Comparison of ENCODE assay signal across 12 cellular contexts in genomic region chr17:2406271-2406902, GRCh38. TPM values are rescaled to one million over a fixed set of nuclear protein-coding genes. Genes with fewer than 3 reads are reported as not detected.
DNase-seq lines count a peak whose midpoint lies in the region; ATAC-seq and TF ChIP-seq lines count a peak whose summit lies in the region.
"Had no signal": no experiment of that assay in that cellular context is flagged by ENCODE, and none has a peak within 500 bp of the region (broad histone marks: within the 10 kb centered on the region; RNA-seq: fewer than 3 reads in every experiment).

No MANE protein-coding gene starts in this region.

- peaks cover 60% of the 10 kb centered on the region for H3K4me1 ChIP-seq in left ventricle myocardium inferior
- no peaks in the 10 kb centered on the region for H3K4me1 ChIP-seq in aorta (ENCODE audit: control insufficient read depth in 1 of 2, insufficient read depth in 2 of 2, low read length in 2 of 2)

- H3K27ac ChIP-seq in left ventricle myocardium inferior (replicated peaks): peak overlapping the region; percentile 99
- peak overlapping the region; percentile 100 for H3K27ac ChIP-seq in epithelial cell of prostate
- peak overlapping the region; percentile 69 to 91 for H3K27ac ChIP-seq in aorta (ENCODE audit: low read depth in 1 of 2, low read length in 2 of 2)
- no peak overlapping the region for H3K27ac ChIP-seq in substantia nigra (ENCODE audit: low read depth, low read length, poor library complexity, severe bottlenecking)
- H3K27ac ChIP-seq: HL-60 had no signal

- H3K36me3 ChIP-seq in left ventricle myocardium inferior (no peaks in the 10 kb centered on the region), aorta (ENCODE audit: control insufficient read depth in 1 of 2, insufficient read depth in 2 of 2, low read length in 1 of 2) (no peaks in the 10 kb centered on the region)

- DNase-seq in left ventricle myocardium inferior (no peak), left cardiac atrium (no peak), epithelial cell of prostate (ENCODE audit: low read depth, low spot score) (peak; percentile 94), osteocyte (ENCODE audit: extremely low spot score, unreplicated experiment) (no peak), aorta (peak in 1 of 2 donors; percentile 47), substantia nigra (lab: John Stamatoyannopoulos, UW) (no peak), mesenteric fat pad (ENCODE audit: low spot score) (no peak)
- DNase-seq: CD4-positive, alpha-beta T cell; NCI-H2029; stimulated activated CD4-positive, alpha-beta T cell treated with anti-CD3 and anti-CD28 coated beads, Interleukin-4, amount 100 ng/mL, for 1 hour had no signal

- H3K27ac Mint-ChIP-seq in osteocyte (ENCODE audit: unreplicated experiment): peak overlapping the region; percentile 96
- H3K27ac Mint-ChIP-seq: CD4-positive, alpha-beta T cell had no signal

- H3K27me3 Mint-ChIP-seq in osteocyte (ENCODE audit: unreplicated experiment): no peaks in the 10 kb centered on the region
- H3K27me3 Mint-ChIP-seq: CD4-positive, alpha-beta T cell had no signal

- peak overlapping the region; percentile 60 for H3K4me3 Mint-ChIP-seq in osteocyte (ENCODE audit: unreplicated experiment)
- H3K4me3 Mint-ChIP-seq: CD4-positive, alpha-beta T cell had no signal

- TF ChIP-seq CTCF in left ventricle myocardium inferior (IDR thresholded peaks at IDR 0.05; ENCODE audit: borderline replicate concordance) (no peak), osteocyte (IDR thresholded peaks at IDR 0.05) (no peak)

- 80 to 90% methylated on average over 8 of the region's 8 CpGs for WGBS in aorta, 2 donors

- H3K9me3 Mint-ChIP-seq in osteocyte (ENCODE audit: unreplicated experiment): no peaks in the 10 kb centered on the region
- H3K9me3 Mint-ChIP-seq: CD4-positive, alpha-beta T cell had no signal

- H3K4me1 Mint-ChIP-seq in osteocyte (ENCODE audit: unreplicated experiment): peaks cover 59% of the 10 kb centered on the region

- intact Hi-C loops in left ventricle myocardium inferior (cut with micrococcal nuclease): no loop called here
- intact Hi-C loops in left cardiac atrium (cut with DNase I): no loop called here
- intact Hi-C loops in aorta (cut with DNase I): no loop called here

- H3K27me3 ChIP-seq in left ventricle myocardium inferior (ENCODE audit: low read depth) (no peaks in the 10 kb centered on the region), aorta (ENCODE audit: control insufficient read depth in 1 of 2, insufficient read depth in 2 of 2, low read length in 1 of 2) (no peaks in the 10 kb centered on the region)

- no peaks in the 10 kb centered on the region for H3K9me3 ChIP-seq in left ventricle myocardium inferior (replicated peaks)
- no peaks in the 10 kb centered on the region for H3K9me3 ChIP-seq in aorta (ENCODE audit: control insufficient read depth, low read length)

- ATAC-seq in left cardiac atrium: no peak
- no peak for ATAC-seq in aorta (ENCODE audit: low FRiP score)
- ATAC-seq in GM19328 (IDR thresholded peaks at IDR 0.05; ENCODE audit: unreplicated experiment): no peak

- H3K4me3 ChIP-seq in left ventricle myocardium inferior (no peak overlapping the region), aorta (ENCODE audit: low read length in 2 of 2) (no peak overlapping the region)

- no peaks in the 10 kb centered on the region for H3K36me3 Mint-ChIP-seq in osteocyte (ENCODE audit: unreplicated experiment)

RNA-seq across cellular contexts. Expression of gene MNT, which starts 5.5 kb away (rescaled TPM):
- total RNA-seq in left ventricle myocardium inferior (9.9 TPM), left cardiac atrium (10 to 100 TPM; 11.2 to 12.7 TPM), osteocyte (30.4 and 35.6 TPM in 2 replicates), aorta (10 to 100 TPM; 28.3 to 35.7 TPM), mesenteric fat pad (34.9 TPM)
- polyA plus RNA-seq in aorta: 1 to 10 TPM; 8.3 to 9.0 TPM
